ENCODE assay signal across 1 cellular context in the genomic region with DNA sequence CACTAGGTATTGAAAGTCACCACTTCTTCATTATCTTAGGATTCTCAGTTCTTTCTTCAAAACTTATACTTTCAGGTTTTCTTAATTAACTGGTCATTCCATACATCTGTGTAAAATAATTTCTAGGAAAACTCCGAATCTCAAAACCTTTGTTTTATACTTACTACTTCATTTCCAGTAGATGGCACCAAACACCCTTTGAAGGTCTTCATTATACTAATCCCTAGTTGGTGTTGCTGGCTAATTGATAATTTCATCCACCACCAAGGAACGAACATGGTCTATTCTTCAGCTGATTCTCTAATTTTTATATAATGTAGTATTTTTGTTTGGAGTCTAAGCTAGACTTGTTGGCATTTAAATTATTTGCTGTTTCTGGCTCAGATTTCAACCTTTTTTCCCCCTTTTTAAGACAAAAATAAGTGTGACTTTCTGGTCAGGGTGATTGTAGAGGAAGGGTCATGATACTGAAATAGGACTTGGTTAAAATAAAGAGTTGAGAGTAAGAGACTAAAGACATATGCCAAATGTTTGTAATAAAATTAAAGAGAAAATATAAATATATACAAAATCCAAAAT.
A peak's percentile ranks its signal among the peaks of the same experiment; 100 is the strongest.
TF ChIP-seq lines count a peak whose summit lies in the region.

No MANE protein-coding gene starts in this region.

TF ChIP-seq in HepG2, 621 proteins besides CTCF, POLR2A, EP300 and RAD21 (continues in another document):
- TF ChIP-seq KDM5A (IDR thresholded peaks at IDR 0.05; ENCODE audit: borderline replicate concordance, low read length) (peak; percentile 82; the same call in 1 of the 2 replicates), ZNF331 (CRISPR knock-in tag; IDR thresholded peaks at IDR 0.05) (no peak), NFIC (IDR thresholded peaks at IDR 0.05; ENCODE audit: low read length) (no peak), JARID2 (CRISPR knock-in tag; IDR thresholded peaks at IDR 0.05; ENCODE audit: insufficient replicate concordance) (no peak), ZNF883 (CRISPR knock-in tag; IDR thresholded peaks at IDR 0.05; ENCODE audit: not compliant biosample characterization) (no peak), PCBP1 (IDR thresholded peaks at IDR 0.05; ENCODE audit: borderline replicate concordance, low read depth, low read length) (no peak), ZNF549 (CRISPR knock-in tag; IDR thresholded peaks at IDR 0.05) (no peak), SMC3 (IDR thresholded peaks at IDR 0.05; ENCODE audit: low read length) (peak; percentile 87), ZNF263 (CRISPR knock-in tag; IDR thresholded peaks at IDR 0.05) (no peak), ELF3 (CRISPR knock-in tag; IDR thresholded peaks at IDR 0.05) (0 out of 2 replicates have a peak, but pooled peaks have one; percentile 39), SMAD9 (CRISPR knock-in tag; IDR thresholded peaks at IDR 0.05) (no peak), ZNF451 (CRISPR knock-in tag; IDR thresholded peaks at IDR 0.05) (no peak), MIXL1 (CRISPR knock-in tag; IDR thresholded peaks at IDR 0.05) (peak; percentile 41; the same call in 1 of the 2 replicates), ZNF207 (IDR thresholded peaks at IDR 0.05; ENCODE audit: borderline replicate concordance) (no peak), ZBTB43 (CRISPR knock-in tag; conservative IDR thresholded peaks at IDR 0.05) (0 out of 2 replicates have a peak, but pooled peaks have one; percentile 18), TFDP2 (CRISPR knock-in tag; IDR thresholded peaks at IDR 0.05) (0 out of 2 replicates have a peak, but pooled peaks have one; percentile 35), ELF4 (CRISPR knock-in tag; IDR thresholded peaks at IDR 0.05; ENCODE audit: borderline replicate concordance) (no peak), ZNF3 (CRISPR knock-in tag; IDR thresholded peaks at IDR 0.05) (no peak), DMTF1 (CRISPR knock-in tag; IDR thresholded peaks at IDR 0.05) (no peak), ZNF335 (CRISPR knock-in tag; IDR thresholded peaks at IDR 0.05) (no peak), STAG1 (CRISPR knock-in tag; IDR thresholded peaks at IDR 0.05) (peak; percentile 94), NFE2L2 (IDR thresholded peaks at IDR 0.05; ENCODE audit: low read length) (no peak), RORA (CRISPR knock-in tag; IDR thresholded peaks at IDR 0.05) (no peak), TGIF2 (CRISPR knock-in tag; IDR thresholded peaks at IDR 0.05) (0 out of 2 replicates have a peak, but pooled peaks have one; percentile 17), RXRB (CRISPR knock-in tag; IDR thresholded peaks at IDR 0.05; ENCODE audit: borderline replicate concordance) (0 out of 2 replicates have a peak, but pooled peaks have one; percentile 25), ARID3A (IDR thresholded peaks at IDR 0.05; ENCODE audit: low read depth, low read length) (peak; percentile 75; the same call in 1 of the 2 replicates), GATAD2A (CRISPR knock-in tag; IDR thresholded peaks at IDR 0.05) (0 out of 2 replicates have a peak, but pooled peaks have one; percentile 21), ZNF121 (CRISPR knock-in tag; IDR thresholded peaks at IDR 0.05) (no peak), ZNF563 (CRISPR knock-in tag; IDR thresholded peaks at IDR 0.05) (no peak), ZNF570 (CRISPR knock-in tag; IDR thresholded peaks at IDR 0.05; ENCODE audit: borderline replicate concordance) (no peak), NR2C2 (CRISPR knock-in tag; IDR thresholded peaks at IDR 0.05; ENCODE audit: borderline replicate concordance) (no peak), SPEN (CRISPR knock-in tag; IDR thresholded peaks at IDR 0.05; ENCODE audit: low read depth) (no peak), ZNF629 (CRISPR knock-in tag; conservative IDR thresholded peaks at IDR 0.05) (no peak), ZNF776 (CRISPR knock-in tag; IDR thresholded peaks at IDR 0.05) (no peak), ETV5 (CRISPR knock-in tag; IDR thresholded peaks at IDR 0.05; ENCODE audit: borderline replicate concordance) (no peak), CREB1 (IDR thresholded peaks at IDR 0.05) (no peak), CREB1 (CRISPR knock-in tag; IDR thresholded peaks at IDR 0.05) (peak; percentile 63; the same call in 1 of the 2 replicates), ZSCAN12 (CRISPR knock-in tag; IDR thresholded peaks at IDR 0.05) (0 out of 2 replicates have a peak, but pooled peaks have one; percentile 29), TBX3 (IDR thresholded peaks at IDR 0.05; ENCODE audit: borderline replicate concordance) (peak; percentile 13; the same call in 1 of the 2 replicates), CHD4 (IDR thresholded peaks at IDR 0.05; ENCODE audit: borderline replicate concordance, low read length) (0 out of 2 replicates have a peak, but pooled peaks have one; percentile 39), PRMT3 (CRISPR knock-in tag; IDR thresholded peaks at IDR 0.05; ENCODE audit: borderline replicate concordance, low read depth) (no peak), BCL6 (CRISPR knock-in tag; IDR thresholded peaks at IDR 0.05) (peak; percentile 56; the same call in 1 of the 2 replicates), ZNF646 (CRISPR knock-in tag; IDR thresholded peaks at IDR 0.05) (no peak)
- TF ChIP-seq, protein P1, sequence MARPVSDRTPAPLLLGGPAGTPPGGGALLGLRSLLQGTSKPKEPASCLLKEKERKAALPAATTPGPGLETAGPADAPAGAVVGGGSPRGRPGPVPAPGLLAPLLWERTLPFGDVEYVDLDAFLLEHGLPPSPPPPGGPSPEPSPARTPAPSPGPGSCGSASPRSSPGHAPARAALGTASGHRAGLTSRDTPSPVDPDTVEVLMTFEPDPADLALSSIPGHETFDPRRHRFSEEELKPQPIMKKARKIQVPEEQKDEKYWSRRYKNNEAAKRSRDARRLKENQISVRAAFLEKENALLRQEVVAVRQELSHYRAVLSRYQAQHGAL (CRISPR knock-in tag; IDR thresholded peaks at IDR 0.05; ENCODE audit: not compliant biosample characterization) = no peak
- TF ChIP-seq, protein P2, sequence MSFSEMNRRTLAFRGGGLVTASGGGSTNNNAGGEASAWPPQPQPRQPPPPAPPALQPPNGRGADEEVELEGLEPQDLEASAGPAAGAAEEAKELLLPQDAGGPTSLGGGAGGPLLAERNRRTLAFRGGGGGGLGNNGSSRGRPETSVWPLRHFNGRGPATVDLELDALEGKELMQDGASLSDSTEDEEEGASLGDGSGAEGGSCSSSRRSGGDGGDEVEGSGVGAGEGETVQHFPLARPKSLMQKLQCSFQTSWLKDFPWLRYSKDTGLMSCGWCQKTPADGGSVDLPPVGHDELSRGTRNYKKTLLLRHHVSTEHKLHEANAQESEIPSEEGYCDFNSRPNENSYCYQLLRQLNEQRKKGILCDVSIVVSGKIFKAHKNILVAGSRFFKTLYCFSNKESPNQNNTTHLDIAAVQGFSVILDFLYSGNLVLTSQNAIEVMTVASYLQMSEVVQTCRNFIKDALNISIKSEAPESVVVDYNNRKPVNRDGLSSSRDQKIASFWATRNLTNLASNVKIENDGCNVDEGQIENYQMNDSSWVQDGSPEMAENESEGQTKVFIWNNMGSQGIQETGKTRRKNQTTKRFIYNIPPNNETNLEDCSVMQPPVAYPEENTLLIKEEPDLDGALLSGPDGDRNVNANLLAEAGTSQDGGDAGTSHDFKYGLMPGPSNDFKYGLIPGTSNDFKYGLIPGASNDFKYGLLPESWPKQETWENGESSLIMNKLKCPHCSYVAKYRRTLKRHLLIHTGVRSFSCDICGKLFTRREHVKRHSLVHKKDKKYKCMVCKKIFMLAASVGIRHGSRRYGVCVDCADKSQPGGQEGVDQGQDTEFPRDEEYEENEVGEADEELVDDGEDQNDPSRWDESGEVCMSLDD (CRISPR knock-in tag; IDR thresholded peaks at IDR 0.05; ENCODE audit: borderline replicate concordance) = no peak
- TF ChIP-seq, protein P3, sequence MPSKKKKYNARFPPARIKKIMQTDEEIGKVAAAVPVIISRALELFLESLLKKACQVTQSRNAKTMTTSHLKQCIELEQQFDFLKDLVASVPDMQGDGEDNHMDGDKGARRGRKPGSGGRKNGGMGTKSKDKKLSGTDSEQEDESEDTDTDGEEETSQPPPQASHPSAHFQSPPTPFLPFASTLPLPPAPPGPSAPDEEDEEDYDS (CRISPR knock-in tag; IDR thresholded peaks at IDR 0.05) = no peak
